Comparison of ENCODE assay signal across 1 cellular context in genomic region chr2:109282865-109283264, GRCh38.
TF ChIP-seq lines count a peak whose summit lies in the region.

No MANE protein-coding gene starts in this region.

TF ChIP-seq in H1, 55 proteins besides CTCF, POLR2A, EP300 and RAD21:
- TF ChIP-seq MAX (IDR thresholded peaks at IDR 0.05) (no peak), TEAD4 (IDR thresholded peaks at IDR 0.05; ENCODE audit: low read depth, low read length) (no peak), SIX5 (IDR thresholded peaks at IDR 0.05; ENCODE audit: low read depth, low read length) (no peak), POU5F1 (IDR thresholded peaks at IDR 0.05; ENCODE audit: low read depth, low read length) (no peak), NANOG (IDR thresholded peaks at IDR 0.05; ENCODE audit: insufficient read depth, low read depth, low read length, poor library complexity, severe bottlenecking) (no peak), RNF2 (IDR thresholded peaks at IDR 0.05; ENCODE audit: borderline replicate concordance, low read depth, low read length, missing control alignments, poor library complexity, severe bottlenecking) (no peak), ATF3 (IDR thresholded peaks at IDR 0.05; ENCODE audit: insufficient read depth, low read depth, low read length) (no peak), TAF1 (IDR thresholded peaks at IDR 0.05; ENCODE audit: low read depth, low read length) (no peak), SP4 (IDR thresholded peaks at IDR 0.05; ENCODE audit: low read length) (no peak), SP2 (IDR thresholded peaks at IDR 0.05; ENCODE audit: low read length) (no peak), CHD1 (IDR thresholded peaks at IDR 0.05; ENCODE audit: low read depth, low read length) (no peak), SP1 (IDR thresholded peaks at IDR 0.05; ENCODE audit: low read depth, low read length) (no peak), BRCA1 (IDR thresholded peaks at IDR 0.05; ENCODE audit: low read depth, low read length) (no peak), PHF8 (conservative IDR thresholded peaks at IDR 0.05; ENCODE audit: low read depth, low read length) (no peak), RBBP5 (IDR thresholded peaks at IDR 0.05; ENCODE audit: borderline replicate concordance, low read depth, low read length) (no peak), SIN3A (conservative IDR thresholded peaks at IDR 0.05 in 1 of 2, IDR thresholded peaks at IDR 0.05 in 1 of 2; ENCODE audit: low read depth in 1 of 2, low read length in 2 of 2) (no peak)
